In genomic region chr3:110576962-110577361, GRCh38 we compare ENCODE assay signal across 9 cellular contexts.
A peak's percentile ranks its signal among the peaks of the same experiment; 100 is the strongest.
DNase-seq lines count a peak whose midpoint lies in the region; ATAC-seq, FAIRE-seq and TF ChIP-seq lines count a peak whose summit lies in the region.
"Had no signal": no experiment of that assay in that cellular context is flagged by ENCODE, and none has a peak within 500 bp of the region (broad histone marks: within the 10 kb centered on the region; RNA-seq: fewer than 3 reads in every experiment).

No MANE protein-coding gene starts in this region.

- ATAC-seq in mucosa of descending colon: no peak
- ATAC-seq in GM19395 (IDR thresholded peaks at IDR 0.05; ENCODE audit: unreplicated experiment): no peak
- ATAC-seq: heart left ventricle had no signal

- H3K27me3 ChIP-seq in H7 (ENCODE audit: control insufficient read depth, insufficient read depth, low read length) (no peaks in the 10 kb centered on the region), tibial nerve (no peaks in the 10 kb centered on the region), esophagus muscularis mucosa (no peaks in the 10 kb centered on the region)
- H3K27me3 ChIP-seq: heart left ventricle had no signal

- TF ChIP-seq POLR2A in tibial nerve (IDR thresholded peaks at IDR 0.05) (no peak), esophagus muscularis mucosa (IDR thresholded peaks at IDR 0.05; ENCODE audit: low read depth) (no peak)

- no peaks in the 10 kb centered on the region for H3K36me3 ChIP-seq in H7 (replicated peaks; ENCODE audit: control insufficient read depth, insufficient read depth, low read length)
- H3K36me3 ChIP-seq in mucosa of descending colon (ENCODE audit: low read depth): no peaks in the 10 kb centered on the region
- H3K36me3 ChIP-seq in tibial nerve: no peaks in the 10 kb centered on the region
- H3K36me3 ChIP-seq in esophagus muscularis mucosa: no peaks in the 10 kb centered on the region
- H3K36me3 ChIP-seq: heart left ventricle had no signal

- WGBS in tibial nerve, 2 donors: 43 to 45% methylated on average over 3 of the region's 3 CpGs
- 22% methylated on average over 3 of the region's 3 CpGs for WGBS in esophagus muscularis mucosa

- no peak for TF ChIP-seq CTCF in fibroblast of mammary gland (conservative IDR thresholded peaks at IDR 0.05; ENCODE audit: control insufficient read depth, insufficient read depth, low read depth, low read length)
- no peak for TF ChIP-seq CTCF in mucosa of descending colon (IDR thresholded peaks at IDR 0.05)
- no peak for TF ChIP-seq CTCF in tibial nerve (IDR thresholded peaks at IDR 0.05)
- TF ChIP-seq CTCF in esophagus muscularis mucosa (IDR thresholded peaks at IDR 0.05): no peak

- no peak overlapping the region for H3K27ac ChIP-seq in tibial nerve
- no peak overlapping the region for H3K27ac ChIP-seq in esophagus muscularis mucosa (replicated peaks in 1 of 4)
- H3K27ac ChIP-seq: heart left ventricle had no signal

- DNase-seq in H7: peak; percentile 46
- peak; percentile 96 for DNase-seq in RCC 7860 (ENCODE audit: low spot score)
- peak; percentile 98 for DNase-seq in fibroblast of mammary gland (ENCODE audit: low read depth)
- DNase-seq in pulmonary artery endothelial cell (ENCODE audit: low read depth, low spot score): peak; percentile 26
- DNase-seq in mucosa of descending colon: no peak
- no peak for DNase-seq in tibial nerve (ENCODE audit: low spot score in 2 of 2)
- DNase-seq in esophagus muscularis mucosa (ENCODE audit: extremely low spot score): no peak
- DNase-seq: heart left ventricle had no signal

- no peak for TF ChIP-seq EP300 in tibial nerve (IDR thresholded peaks at IDR 0.05)
- TF ChIP-seq EP300 in esophagus muscularis mucosa (IDR thresholded peaks at IDR 0.05): no peak

- no peak overlapping the region for H3K4me3 ChIP-seq in H7 (ENCODE audit: insufficient read depth, low read depth, low read length)
- no peak overlapping the region for H3K4me3 ChIP-seq in fibroblast of mammary gland (ENCODE audit: control insufficient read depth, low read depth, low read length)
- H3K4me3 ChIP-seq in mucosa of descending colon: no peak overlapping the region
- no peak overlapping the region for H3K4me3 ChIP-seq in tibial nerve
- no peak overlapping the region for H3K4me3 ChIP-seq in esophagus muscularis mucosa
- H3K4me3 ChIP-seq: heart left ventricle had no signal

- intact Hi-C loops in mucosa of descending colon (cut with DNase I, micrococcal nuclease): no loop called here
- intact Hi-C loops in esophagus muscularis mucosa (cut with DNase I): no loop called here

- H3K9me3 ChIP-seq in mucosa of descending colon (no peaks in the 10 kb centered on the region), tibial nerve (no peaks in the 10 kb centered on the region), esophagus muscularis mucosa (no peaks in the 10 kb centered on the region)
- H3K9me3 ChIP-seq: heart left ventricle had no signal

- peak; percentile 98 for FAIRE-seq in RCC 7860 (lab: Jason Lieb, UNC)

- H3K4me1 ChIP-seq in mucosa of descending colon (ENCODE audit: low read depth): no peaks in the 10 kb centered on the region
- H3K4me1 ChIP-seq in tibial nerve: no peaks in the 10 kb centered on the region
- peaks cover 0 to 9% (median 0%) of the 10 kb centered on the region in 4 donors for H3K4me1 ChIP-seq in esophagus muscularis mucosa
- H3K4me1 ChIP-seq: heart left ventricle had no signal

Comparison
In these comparisons a context has a peak if more than half of its experiments do, and no peak if none do; other contexts are left out.
1. DNase-seq: peak in H7 (single experiment), RCC 7860 (single experiment), fibroblast of mammary gland (single experiment) and pulmonary artery endothelial cell (single experiment); none in mucosa of descending colon (0 of 3), tibial nerve (0 of 2) and esophagus muscularis mucosa (single experiment).